1 cellular context compared by ENCODE assay signal in the genomic region with DNA sequence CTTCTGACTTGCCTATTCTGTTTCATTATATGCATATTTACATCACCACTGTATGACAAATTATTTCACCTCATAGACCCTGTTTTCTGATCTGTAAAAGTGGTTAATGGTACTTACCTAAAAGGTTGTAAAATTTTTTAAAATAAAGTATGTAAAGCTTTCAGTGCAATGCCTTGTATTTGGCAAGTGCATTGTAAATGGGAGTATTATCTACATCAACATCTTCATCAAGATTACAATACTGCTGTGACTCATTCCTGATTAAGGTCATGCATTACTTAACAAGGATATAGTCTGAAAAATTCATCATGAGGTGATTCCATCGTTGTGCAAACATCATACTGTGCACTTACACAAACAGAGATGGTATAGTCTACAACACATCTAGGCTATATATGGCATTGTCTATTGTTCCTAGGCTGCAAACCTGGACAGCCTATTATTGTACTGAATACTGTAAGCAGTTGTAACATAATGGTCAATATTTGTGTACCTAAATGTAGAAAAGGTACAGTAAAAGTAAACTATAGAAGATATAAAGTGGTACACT.
TF ChIP-seq lines count a peak whose summit lies in the region.
"Not testable (repeated sequence)": the region's sequence is repeated elsewhere in the genome, so short reads cannot be mapped to it uniquely, and the experiment has no call there.

No MANE protein-coding gene starts in this region.

TF ChIP-seq in HepG2, 621 proteins besides CTCF, POLR2A, EP300 and RAD21:
- not testable (repeated sequence) for TF ChIP-seq SOX13 (IDR thresholded peaks at IDR 0.05)
- peak in 1 of 2 experiments; percentile 11; a peak in 1 of 4 replicates for TF ChIP-seq SOX13 (CRISPR knock-in tag; conservative IDR thresholded peaks at IDR 0.05 in 1 of 2, IDR thresholded peaks at IDR 0.05 in 1 of 2)
